In the genomic region with DNA sequence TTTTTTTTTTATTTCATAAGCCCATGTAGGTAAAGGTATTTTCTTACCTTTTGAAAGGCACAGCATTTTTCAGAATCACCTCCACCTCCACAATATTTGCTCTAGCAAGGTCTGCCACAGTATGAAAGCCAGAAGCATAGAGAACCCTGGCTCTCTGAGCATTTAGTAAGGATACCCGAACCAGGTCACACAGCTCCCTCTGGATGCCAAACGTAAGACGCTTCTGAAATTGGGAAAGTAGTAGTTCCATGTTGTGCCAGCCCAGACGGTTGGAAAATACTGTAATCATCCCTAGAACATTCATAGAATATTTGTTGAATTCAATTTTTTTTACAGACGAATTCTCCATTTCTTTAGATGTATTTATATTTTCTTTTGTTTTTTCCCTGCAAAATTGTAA, we compare ENCODE assay signal across 28 cellular contexts. TPM values are rescaled to one million over a fixed set of nuclear protein-coding genes. Genes with fewer than 3 reads are reported as not detected.
A peak's percentile ranks its signal among the peaks of the same experiment; 100 is the strongest.
DNase-seq lines count a peak whose midpoint lies in the region; ATAC-seq and TF ChIP-seq lines count a peak whose summit lies in the region.
"Had no signal": no experiment of that assay in that cellular context is flagged by ENCODE, and none has a peak within 500 bp of the region (broad histone marks: within the 10 kb centered on the region; RNA-seq: fewer than 3 reads in every experiment).

No MANE protein-coding gene starts in this region.

- H3K9me3 Mint-ChIP-seq in H9 = no peaks in the 10 kb centered on the region
- no peaks in the 10 kb centered on the region for H3K9me3 Mint-ChIP-seq in activated T-helper 17 cell treated with anti-CD3 and anti-CD28 coated beads, Interleukin-2, amount 50 U/mL, for 72 hours
- H3K9me3 Mint-ChIP-seq: activated naive CD4-positive, alpha-beta T cell treated with anti-CD3 and anti-CD28 coated beads, Interleukin-2, amount 10 ng/mL, durations not matched to agents 7 days and 5 days; activated T-cell treated with anti-CD3 and anti-CD28 coated beads, Interleukin-2, amount 50 U/mL, for 4 hours; type B pancreatic cell had no signal

- H3T11ph ChIP-seq in H9 (ENCODE audit: low read length) = no peak overlapping the region

- H3K14ac ChIP-seq in H9 (ENCODE audit: insufficient read depth, low read length) = no peak overlapping the region

- no peak overlapping the region for H3K9ac ChIP-seq in H9 (ENCODE audit: extremely low read depth, insufficient read length, low read length)
- H3K9ac ChIP-seq: BLaER1 had no signal

- no peak for ATAC-seq in activated T-helper 17 cell treated with anti-CD3 and anti-CD28 coated beads, Interleukin-2, amount 50 U/mL, for 72 hours (replicated peaks)
- ATAC-seq: activated T-cell treated with anti-CD3 and anti-CD28 coated beads, Interleukin-2, amount 50 U/mL, for 4 hours; K562; lower lobe of right lung had no signal

- H3K23ac ChIP-seq in H9 (ENCODE audit: insufficient read length, low read depth, low read length) = no peak overlapping the region

- H3K36me3 Mint-ChIP-seq in H9 (ENCODE audit: insufficient read depth in 1 of 3, low read depth in 3 of 3) = peaks cover 32 to 76% (median 75%) of the 10 kb centered on the region in 3 experiments; a peak in 6 of 7 replicates
- H3K36me3 Mint-ChIP-seq in activated T-helper 17 cell treated with anti-CD3 and anti-CD28 coated beads, Interleukin-2, amount 50 U/mL, for 72 hours (ENCODE audit: low read depth) = peaks cover 6% of the 10 kb centered on the region

- no peak overlapping the region for H2AK5ac ChIP-seq in H9 (ENCODE audit: insufficient read length, low read length)

- H3K4me1 ChIP-seq in H9 (ENCODE audit: insufficient read depth, low read length) (no peaks in the 10 kb centered on the region), vagina (no peaks in the 10 kb centered on the region)
- H3K4me1 ChIP-seq: BLaER1, lower lobe of right lung, stomach had no signal

- no peak overlapping the region for H3K4me3 Mint-ChIP-seq in H9
- H3K4me3 Mint-ChIP-seq in activated T-helper 17 cell treated with anti-CD3 and anti-CD28 coated beads, Interleukin-2, amount 50 U/mL, for 72 hours = no peak overlapping the region
- H3K4me3 Mint-ChIP-seq: activated naive CD4-positive, alpha-beta T cell treated with anti-CD3 and anti-CD28 coated beads, Interleukin-2, amount 10 ng/mL, durations not matched to agents 7 days and 5 days; activated T-cell treated with anti-CD3 and anti-CD28 coated beads, Interleukin-2, amount 50 U/mL, for 4 hours; type B pancreatic cell had no signal

- H2BK15ac ChIP-seq in H9 (ENCODE audit: low read depth, low read length) = no peak overlapping the region

- H4K5ac ChIP-seq in H9 (ENCODE audit: insufficient read length, low read depth, low read length) = no peak overlapping the region

- no peaks in the 10 kb centered on the region for H3K79me1 ChIP-seq in H9 (ENCODE audit: insufficient read depth, low read depth, low read length, poor library complexity, severe bottlenecking)

- TF ChIP-seq CTCF in AG10803 (conservative IDR thresholded peaks at IDR 0.05; ENCODE audit: low read length) (peak; percentile 42), H9 (conservative IDR thresholded peaks at IDR 0.05) (no peak), vagina (IDR thresholded peaks at IDR 0.05) (no peak)

- H3K4me3 ChIP-seq in AG10803 (ENCODE audit: low read length) = no peak overlapping the region
- no peak overlapping the region for H3K4me3 ChIP-seq in vagina
- H3K4me3 ChIP-seq: BLaER1, esophagus squamous epithelium, K562, lower lobe of right lung, SK-N-MC, stomach had no signal

- no peak overlapping the region for H4K91ac ChIP-seq in H9 (ENCODE audit: insufficient read length, low read depth, low read length)

- H4K8ac ChIP-seq in H9 (replicated peaks; ENCODE audit: insufficient read length, low read depth, low read length) = no peak overlapping the region

- DNase-seq in AG10803 (ENCODE audit: low read depth) (peak; percentile 35), H9 (no peak), astrocyte of the hippocampus (ENCODE audit: low read depth, low spot score) (peak; percentile 12), myocyte (ENCODE audit: low read depth) (peak; percentile 44), NCI-H1436 treated with DMSO at 0.1 percent for 48 hours (lab: John Stamatoyannopoulos, UW) (no peak), mucosa of gallbladder (ENCODE audit: low spot score) (no peak), vagina (ENCODE audit: extremely low spot score in 2 of 2) (no peak)
- DNase-seq: activated naive CD4-positive, alpha-beta T cell treated with anti-CD3 and anti-CD28 coated beads, Interleukin-2, amount 10 ng/mL, durations not matched to agents 7 days and 5 days; activated T-cell treated with anti-CD3 and anti-CD28 coated beads, Interleukin-2, amount 50 U/mL, for 4 hours; aorta; effector CD8-positive, alpha-beta T cell; esophagus squamous epithelium; GDM1; hippocampal formation; islet precursor cell; lower lobe of right lung; MV-4-11; NCI-H187 treated with DMSO at 0.1 percent for 48 hours; NCI-H510A; nucleus accumbens; stimulated activated CD4-positive, alpha-beta T cell treated with anti-CD3 and anti-CD28 coated beads, Interleukin-12 subunit alpha, Interleukin-12 subunit beta, amount 100 ng/mL, for 4 hours; stomach; T-helper 9 cell had no signal

- no peak overlapping the region for H3K56ac ChIP-seq in H9 (ENCODE audit: insufficient read length, low read depth, low read length)

- no peak overlapping the region for H2BK12ac ChIP-seq in H9 (ENCODE audit: insufficient read length, low read depth, low read length)

- no peak overlapping the region for H3K4me2 ChIP-seq in H9 (ENCODE audit: insufficient read depth, insufficient read length, low read length)
- H3K4me2 ChIP-seq: BLaER1 had no signal

- H3K27ac ChIP-seq in H9 (ENCODE audit: insufficient read length, low read depth, low read length) (no peak overlapping the region), vagina (no peak overlapping the region)
- H3K27ac ChIP-seq: BLaER1, esophagus squamous epithelium, lower lobe of right lung, SK-N-MC, stomach had no signal

- no peaks in the 10 kb centered on the region for H3K9me3 ChIP-seq in H9 (ENCODE audit: control insufficient read depth, low read depth, low read length)
- no peaks in the 10 kb centered on the region for H3K9me3 ChIP-seq in vagina
- H3K9me3 ChIP-seq: BLaER1, esophagus squamous epithelium, lower lobe of right lung, stomach had no signal

- no peaks in the 10 kb centered on the region for H3K79me2 ChIP-seq in H9 (ENCODE audit: insufficient read depth, low read length)

- no peak overlapping the region for H2BK20ac ChIP-seq in H9 (ENCODE audit: low read depth, low read length, poor library complexity, severe bottlenecking)

- H3K27me3 ChIP-seq in H9 (ENCODE audit: insufficient read depth, low read length) (no peaks in the 10 kb centered on the region), vagina (no peaks in the 10 kb centered on the region)
- H3K27me3 ChIP-seq: BLaER1, esophagus squamous epithelium, stomach had no signal

- H3K36me3 ChIP-seq in vagina = no peaks in the 10 kb centered on the region
- H3K36me3 ChIP-seq: esophagus squamous epithelium, lower lobe of right lung, stomach had no signal

- no peak overlapping the region for H2AFZ ChIP-seq in H9 (ENCODE audit: low read length)

- TF ChIP-seq POLR2A in vagina (IDR thresholded peaks at IDR 0.05) = no peak

- intact Hi-C loops in vagina (cut with DNase I) = no loop called here

- H3K18ac ChIP-seq in H9 (ENCODE audit: insufficient read length, low read depth, low read length) = no peak overlapping the region

- H3K23me2 ChIP-seq in H9 (ENCODE audit: insufficient read length, low read depth, low read length, poor library complexity, severe bottlenecking) = no peaks in the 10 kb centered on the region

- H2BK5ac ChIP-seq in H9 (ENCODE audit: insufficient read length, low read length) = no peak overlapping the region

- no peaks in the 10 kb centered on the region for H3K27me3 Mint-ChIP-seq in H9 (ENCODE audit: low read depth)
- no peaks in the 10 kb centered on the region for H3K27me3 Mint-ChIP-seq in activated T-helper 17 cell treated with anti-CD3 and anti-CD28 coated beads, Interleukin-2, amount 50 U/mL, for 72 hours
- H3K27me3 Mint-ChIP-seq: activated naive CD4-positive, alpha-beta T cell treated with anti-CD3 and anti-CD28 coated beads, Interleukin-2, amount 10 ng/mL, durations not matched to agents 7 days and 5 days; type B pancreatic cell had no signal

- H3K4ac ChIP-seq in H9 (ENCODE audit: low read depth, low read length) = no peak overlapping the region

- peaks cover 0 to 12% of the 10 kb centered on the region in 2 experiments; a peak in 1 of 4 replicates for H3K4me1 Mint-ChIP-seq in H9
- H3K4me1 Mint-ChIP-seq in activated T-helper 17 cell treated with anti-CD3 and anti-CD28 coated beads, Interleukin-2, amount 50 U/mL, for 72 hours = no peaks in the 10 kb centered on the region
- H3K4me1 Mint-ChIP-seq: activated naive CD4-positive, alpha-beta T cell treated with anti-CD3 and anti-CD28 coated beads, Interleukin-2, amount 10 ng/mL, durations not matched to agents 7 days and 5 days had no signal

- no CpG with 5 or more reads among the region's 5 CpGs for WGBS in H9 (ENCODE audit: extremely low coverage, insufficient read length, low lambda C conversion rate)

- H2BK120ac ChIP-seq in H9 (ENCODE audit: low read depth, low read length, poor library complexity, severe bottlenecking) = no peak overlapping the region

- no peaks in the 10 kb centered on the region for H4K20me1 ChIP-seq in H9 (ENCODE audit: control insufficient read depth, insufficient read depth, insufficient read length)
- H4K20me1 ChIP-seq: BLaER1 had no signal

- H3K27ac Mint-ChIP-seq in H9 = peak overlapping the region in 2 of 3 experiments; percentile 60 to 70; a peak in 2 of 7 replicates
- H3K27ac Mint-ChIP-seq in activated T-helper 17 cell treated with anti-CD3 and anti-CD28 coated beads, Interleukin-2, amount 50 U/mL, for 72 hours = no peak overlapping the region
- H3K27ac Mint-ChIP-seq: activated naive CD4-positive, alpha-beta T cell treated with anti-CD3 and anti-CD28 coated beads, Interleukin-2, amount 10 ng/mL, durations not matched to agents 7 days and 5 days; type B pancreatic cell had no signal

RNA-seq across cellular contexts. Expression of gene POLQ, which starts 52.4 kb away (rescaled TPM):
- total RNA-seq in H9 (2021) (14.7 and 15.4 TPM in 2 replicates), myocyte (0.16 and 1.2 TPM in 2 replicates), mucosa of gallbladder (0.37 TPM), vagina (2.5 TPM)
- 0.04 TPM for polyA plus RNA-seq in myocyte (2012)
- total RNA-seq in activated T-helper 17 cell treated with anti-CD3 and anti-CD28 coated beads, Interleukin-2, amount 50 U/mL, for 72 hours = 10 to 100 TPM; 11.8 to 19.0 TPM

Comparison
In these comparisons a context has a peak if more than half of its experiments do, and no peak if none do; other contexts are left out.
1. DNase-seq: peak in AG10803 (single experiment), astrocyte of the hippocampus (single experiment) and myocyte (single experiment); none in H9 (single experiment), NCI-H1436 treated with DMSO at 0.1 percent for 48 hours (single experiment), mucosa of gallbladder (single experiment) and vagina (0 of 2).